13 cellular contexts compared by ENCODE assay signal in genomic region chr1:93605812-93606512, GRCh38.
DNase-seq lines count a peak whose midpoint lies in the region; ATAC-seq, FAIRE-seq and TF ChIP-seq lines count a peak whose summit lies in the region.
"Had no signal": no experiment of that assay in that cellular context is flagged by ENCODE, and none has a peak within 500 bp of the region (broad histone marks: within the 10 kb centered on the region; RNA-seq: fewer than 3 reads in every experiment).

No MANE protein-coding gene starts in this region.

- H3K36me3 ChIP-seq in heart left ventricle = no peaks in the 10 kb centered on the region
- H3K36me3 ChIP-seq in hepatocyte (replicated peaks; ENCODE audit: insufficient read depth, low read depth) = no peaks in the 10 kb centered on the region
- H3K36me3 ChIP-seq: lower lobe of right lung, upper lobe of left lung had no signal

- no peaks in the 10 kb centered on the region for H3K9me2 ChIP-seq in hepatocyte (replicated peaks; ENCODE audit: insufficient read depth)

- ATAC-seq in heart left ventricle = peak; percentile 11 to 75 (median 66)
- ATAC-seq in Right ventricle myocardium inferior = no peak
- ATAC-seq in GM18907 (IDR thresholded peaks at IDR 0.05; ENCODE audit: unreplicated experiment) = no peak
- no peak for ATAC-seq in GM19328 (IDR thresholded peaks at IDR 0.05; ENCODE audit: unreplicated experiment)
- ATAC-seq: lower lobe of right lung had no signal

- H3K4me3 ChIP-seq in heart left ventricle (no peak overlapping the region), astrocyte of the spinal cord (ENCODE audit: low read depth, low read length) (no peak overlapping the region), hepatocyte (no peak overlapping the region)
- H3K4me3 ChIP-seq: BLaER1 treated with 17β-estradiol and CSF1 and Interleukin-3, amounts not matched to agents 10 nM and 100 nM; lower lobe of right lung; upper lobe of left lung had no signal

- peak; percentile 83 for FAIRE-seq in urothelium cell line (lab: Jason Lieb, UNC)
- FAIRE-seq: colon had no signal

- 59 to 80% (median 72%) methylated on average over 4 of the region's 4 CpGs for WGBS in heart left ventricle, 4 donors
- 78% methylated on average over 4 of the region's 4 CpGs for WGBS in hepatocyte (ENCODE audit: low lambda C conversion rate, missing lambda C conversion rate)

- H3K9me3 ChIP-seq in heart left ventricle (no peaks in the 10 kb centered on the region), hepatocyte (ENCODE audit: low read depth) (no peaks in the 10 kb centered on the region)
- H3K9me3 ChIP-seq: lower lobe of right lung, upper lobe of left lung had no signal

- in situ Hi-C loops in astrocyte of the spinal cord (cut with HindIII; ENCODE audit: low sequenced_read_pairs) = no loop called here

- peak overlapping the region; percentile 10 for H3K4me2 ChIP-seq in hepatocyte

- TF ChIP-seq POLR2A in heart left ventricle (IDR thresholded peaks at IDR 0.05) = no peak

- H3K4me1 ChIP-seq in heart left ventricle (peaks cover 3 to 90% (median 61%) of the 10 kb centered on the region in 12 donors), hepatocyte (ENCODE audit: insufficient read depth) (peaks cover 27% of the 10 kb centered on the region)

- H3K79me2 ChIP-seq in hepatocyte = peaks cover 88% of the 10 kb centered on the region

- no peak overlapping the region for H2AFZ ChIP-seq in hepatocyte

- intact Hi-C loops in heart left ventricle (cut with DNase I) (no loop called here), Right ventricle myocardium inferior (cut with DNase I) (loop anchor here (5.0 kb wide), 1 partner anchor 54 kb away; no protein-coding TSS in a partner anchor)

- TF ChIP-seq CTCF in heart left ventricle (IDR thresholded peaks at IDR 0.05) = no peak
- TF ChIP-seq CTCF in astrocyte of the spinal cord (IDR thresholded peaks at IDR 0.05; ENCODE audit: low read depth, low read length) = no peak
- no peak for TF ChIP-seq CTCF in hepatocyte (IDR thresholded peaks at IDR 0.05; ENCODE audit: poor library complexity)

- no peaks in the 10 kb centered on the region for H4K20me1 ChIP-seq in hepatocyte (ENCODE audit: insufficient read depth, poor library complexity, severe bottlenecking)

- peak overlapping the region in 9 of 12 donors; percentile 11 to 79 (median 53) for H3K27ac ChIP-seq in heart left ventricle
- H3K27ac ChIP-seq in hepatocyte = peak overlapping the region; percentile 49
- H3K27ac ChIP-seq: lower lobe of right lung, upper lobe of left lung had no signal

- DNase-seq in heart left ventricle (no peak), Right ventricle myocardium inferior (ENCODE audit: missing footprints) (no peak), astrocyte of the spinal cord (ENCODE audit: low read depth, low spot score) (peak; percentile 95), hepatocyte (ENCODE audit: low spot score) (no peak), urothelium cell line (ENCODE audit: low spot score) (peak; percentile 78), NCI-H2107 (lab: John Stamatoyannopoulos, UW) (no peak)
- DNase-seq: KG1, lower lobe of right lung, upper lobe of left lung had no signal

- H3K27me3 ChIP-seq in heart left ventricle = no peaks in the 10 kb centered on the region
- no peaks in the 10 kb centered on the region for H3K27me3 ChIP-seq in hepatocyte
- H3K27me3 ChIP-seq: BLaER1 treated with 17β-estradiol and CSF1 and Interleukin-3, amounts not matched to agents 10 nM and 100 nM; upper lobe of left lung had no signal

Comparison
In these comparisons a context has a peak if more than half of its experiments do, and no peak if none do; other contexts are left out.
1. ATAC-seq: peak in heart left ventricle (4 of 4); none in Right ventricle myocardium inferior (single experiment), GM18907 (single experiment) and GM19328 (single experiment).
2. DNase-seq: peak in astrocyte of the spinal cord (single experiment) and urothelium cell line (single experiment); none in heart left ventricle (0 of 5), Right ventricle myocardium inferior (single experiment), hepatocyte (single experiment) and NCI-H2107 (single experiment).